In the genomic region with DNA sequence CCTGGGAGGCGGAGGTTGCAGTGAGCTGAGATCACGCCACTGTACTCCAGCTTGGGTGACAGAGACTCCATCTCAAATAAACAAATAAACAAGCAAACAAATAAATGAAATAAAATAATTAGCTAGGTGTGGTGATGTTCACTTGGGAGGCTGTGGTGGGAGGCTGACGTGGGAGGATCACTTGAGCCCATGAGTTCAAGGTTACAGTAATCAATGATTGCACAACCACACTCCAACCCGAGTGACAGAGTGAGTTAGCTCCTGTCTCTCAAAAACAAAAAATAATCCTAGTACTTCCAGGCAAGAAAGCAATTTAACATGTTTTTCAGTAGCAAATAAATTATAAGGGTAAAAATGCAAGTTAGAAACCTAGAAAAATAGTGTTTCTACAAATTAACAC, we compare ENCODE assay signal across 20 cellular contexts.
"Had no signal": no experiment of that assay in that cellular context is flagged by ENCODE, and none has a peak within 500 bp of the region (broad histone marks: within the 10 kb centered on the region; RNA-seq: fewer than 3 reads in every experiment).

No MANE protein-coding gene starts in this region.

- H3K4me2 ChIP-seq: SK-N-SH had no signal

- H3K4me3 ChIP-seq: MG63 had no signal

- H3K9me3 Mint-ChIP-seq: T-cell had no signal

- DNase-seq: Karpas-422, KG1, MG63, NCI-H1092 treated with DMSO at 0.1 percent for 48 hours, NCI-H1436, NCI-H187, NCI-H2029, NCI-H2081 treated with DMSO at 0.1 percent for 48 hours, NCI-H2171, NCI-H226, NCI-H446, NCI-H510A, NCI-H524 treated with DMSO at 0.1 percent for 48 hours, NCI-H69, NCI-H774, RPMI8226, SHP77, SK-N-SH, SW 1271, T-cell had no signal

- H3K9me3 ChIP-seq: MG63, SK-N-SH had no signal

- ATAC-seq: T-cell had no signal

- H3K27me3 ChIP-seq: MG63 had no signal

- H3K4me3 Mint-ChIP-seq: T-cell had no signal

- H3K27ac Mint-ChIP-seq: T-cell had no signal

- H3K9ac ChIP-seq: SK-N-SH had no signal
